36 cellular contexts compared by ENCODE assay signal in genomic region chr1:224989615-224990014, GRCh38.
"Had no signal": no experiment of that assay in that cellular context is flagged by ENCODE, and none has a peak within 500 bp of the region (broad histone marks: within the 10 kb centered on the region; RNA-seq: fewer than 3 reads in every experiment).

No MANE protein-coding gene starts in this region.

- H3K4me3 ChIP-seq: MG63 had no signal

- H3K27me3 ChIP-seq: MG63 had no signal

- DNase-seq: Kasumi-1, MG63, MM.1S, MV-4-11, NCI-H1048, NCI-H1092, NCI-H1092 treated with DMSO at 0.1 percent for 48 hours, NCI-H1105, NCI-H1105 treated with DMSO at 0.1 percent for 48 hours, NCI-H1417, NCI-H1417 treated with DMSO at 0.1 percent for 48 hours, NCI-H1436, NCI-H1436 treated with DMSO at 0.1 percent for 48 hours, NCI-H146, NCI-H1694, NCI-H1694 treated with DMSO at 0.1 percent for 48 hours, NCI-H187, NCI-H187 treated with DMSO at 0.1 percent for 48 hours, NCI-H1930, NCI-H2029, NCI-H2029 treated with DMSO at 0.1 percent for 48 hours, NCI-H2081, NCI-H2081 treated with DMSO at 0.1 percent for 48 hours, NCI-H2107, NCI-H2171, NCI-H2171 treated with DMSO at 0.1 percent for 48 hours, NCI-H2227 treated with DMSO at 0.1 percent for 48 hours, NCI-H226, NCI-H345, NCI-H446, NCI-H446 treated with DMSO at 0.1 percent for 48 hours, NCI-H510A, NCI-H510A treated with DMSO at 0.1 percent for 48 hours, NCI-H524, NCI-H524 treated with DMSO at 0.1 percent for 48 hours, NCI-H526 had no signal

- H3K36me3 ChIP-seq: MG63 had no signal
